9 cellular contexts compared by ENCODE assay signal in the genomic region with DNA sequence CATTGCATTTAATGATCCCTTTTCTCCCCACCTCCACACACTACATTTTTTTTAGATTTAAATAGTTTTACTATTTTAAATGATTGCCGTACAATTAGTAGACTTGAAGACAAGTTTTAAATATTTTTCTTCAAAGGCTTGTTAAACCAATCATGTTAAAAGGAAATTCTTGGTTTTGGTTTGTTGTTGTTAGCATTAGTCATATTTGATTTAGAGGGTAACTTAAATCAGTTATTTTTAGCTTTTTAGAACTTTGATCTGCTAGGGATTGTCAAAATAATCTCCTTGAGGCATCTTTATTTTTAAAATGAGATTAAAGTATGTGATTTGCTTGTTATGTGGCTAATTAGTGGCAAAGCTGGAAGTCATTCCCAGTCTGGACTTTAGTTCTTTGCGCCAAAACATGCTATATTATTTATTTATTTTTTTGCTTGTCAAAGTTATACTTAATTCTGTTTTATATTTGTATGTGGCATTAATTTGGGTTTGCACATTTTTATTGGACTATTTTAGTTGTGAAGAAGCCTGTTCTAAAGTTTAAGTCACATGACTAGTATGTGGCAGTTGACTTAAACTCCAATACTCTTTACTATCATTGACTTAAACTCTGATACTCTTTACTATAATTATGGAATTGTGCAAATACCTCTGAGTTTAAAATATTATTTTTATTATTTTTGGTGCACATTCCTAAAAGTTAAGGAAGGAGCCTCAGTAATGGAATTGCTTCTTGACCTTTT. TPM values are rescaled to one million over a fixed set of nuclear protein-coding genes. Genes with fewer than 3 reads are reported as not detected.
A peak's percentile ranks its signal among the peaks of the same experiment; 100 is the strongest.
DNase-seq lines count a peak whose midpoint lies in the region; ATAC-seq and TF ChIP-seq lines count a peak whose summit lies in the region.
"Had no signal": no experiment of that assay in that cellular context is flagged by ENCODE, and none has a peak within 500 bp of the region (broad histone marks: within the 10 kb centered on the region; RNA-seq: fewer than 3 reads in every experiment).

No MANE protein-coding gene starts in this region.

- DNase-seq in right atrium auricular region (ENCODE audit: low spot score), result no peak
- DNase-seq in Right ventricle myocardium superior, result no peak
- DNase-seq in ascending aorta (ENCODE audit: low spot score in 2 of 2), result no peak
- DNase-seq in right lobe of liver, result no peak
- no peak for DNase-seq in aorta
- DNase-seq in KG1 (lab: John Stamatoyannopoulos, UW), result no peak
- no peak for DNase-seq in nucleus accumbens (lab: John Stamatoyannopoulos, UW)
- DNase-seq in NCI-H1694 treated with DMSO at 0.1 percent for 48 hours (lab: John Stamatoyannopoulos, UW), result no peak
- DNase-seq: DMS79 treated with DMSO at 0.1 percent for 48 hours had no signal

- H3K4me3 ChIP-seq in right atrium auricular region, result peak overlapping the region in 1 of 2 donors; percentile 61
- peak overlapping the region; percentile 83 for H3K4me3 ChIP-seq in ascending aorta
- H3K4me3 ChIP-seq in right lobe of liver, result peak overlapping the region; percentile 53 to 72 (median 61)
- H3K4me3 ChIP-seq in aorta (ENCODE audit: low read length in 2 of 2), result peak overlapping the region; percentile 70 to 90

- H3K4me1 ChIP-seq in right atrium auricular region (peaks cover 0 to 72% of the 10 kb centered on the region in 2 donors), ascending aorta (peaks cover 5 to 54% of the 10 kb centered on the region in 2 donors), right lobe of liver (peaks cover 0 to 63% (median 14%) of the 10 kb centered on the region in 4 donors), aorta (ENCODE audit: control insufficient read depth in 1 of 2, insufficient read depth in 2 of 2, low read length in 2 of 2) (peaks cover 6 to 8% of the 10 kb centered on the region in 2 donors)

- TF ChIP-seq POLR2A in right lobe of liver (IDR thresholded peaks at IDR 0.05), result no peak

- intact Hi-C loops in Right ventricle myocardium superior (cut with DNase I) (no loop called here), ascending aorta (cut with DNase I) (loop anchor here (5.0 kb wide), 1 partner anchor 90 kb away; no protein-coding TSS in a partner anchor), right lobe of liver (cut with DNase I) (no loop called here), aorta (cut with DNase I) (loop anchor here (5.0 to 10.0 kb wide), 2 partner anchors 35 to 92 kb away; no protein-coding TSS in a partner anchor)

- ATAC-seq in Right ventricle myocardium superior (ENCODE audit: poor library complexity), result no peak
- ATAC-seq in right lobe of liver, result no peak
- ATAC-seq in aorta (ENCODE audit: low FRiP score), result no peak

- H3K36me3 ChIP-seq in right atrium auricular region (peaks cover 4% of the 10 kb centered on the region), ascending aorta (peaks cover 5 to 6% of the 10 kb centered on the region in 2 donors), right lobe of liver (peaks cover 0 to 7% (median 4%) of the 10 kb centered on the region in 4 donors), aorta (ENCODE audit: control insufficient read depth in 1 of 2, insufficient read depth in 2 of 2, low read length in 1 of 2) (peaks cover 0 to 2% of the 10 kb centered on the region in 2 donors)

- TF ChIP-seq CTCF in right atrium auricular region (IDR thresholded peaks at IDR 0.05), result no peak
- TF ChIP-seq CTCF in ascending aorta (IDR thresholded peaks at IDR 0.05), result no peak
- no peak for TF ChIP-seq CTCF in right lobe of liver (IDR thresholded peaks at IDR 0.05)

- no peaks in the 10 kb centered on the region for H3K9me3 ChIP-seq in right atrium auricular region
- H3K9me3 ChIP-seq in ascending aorta, result no peaks in the 10 kb centered on the region
- no peaks in the 10 kb centered on the region for H3K9me3 ChIP-seq in right lobe of liver
- no peaks in the 10 kb centered on the region for H3K9me3 ChIP-seq in aorta (ENCODE audit: control insufficient read depth, low read length)

- WGBS in right lobe of liver (ENCODE audit: insufficient coverage, low coverage, low lambda C conversion rate, missing lambda C conversion rate), result 49% methylated on average over 2 of the region's 2 CpGs
- 25 to 26% methylated on average over 2 of the region's 2 CpGs for WGBS in aorta, 2 donors

- H3K27ac ChIP-seq in right atrium auricular region (peak overlapping the region; percentile 94 to 95), ascending aorta (peak overlapping the region; percentile 96 to 100), right lobe of liver (peak overlapping the region; percentile 38 to 95 (median 86)), aorta (ENCODE audit: low read depth in 1 of 2, low read length in 2 of 2) (no peak overlapping the region)

- H3K27me3 ChIP-seq in right atrium auricular region (no peaks in the 10 kb centered on the region), ascending aorta (no peaks in the 10 kb centered on the region), right lobe of liver (no peaks in the 10 kb centered on the region), aorta (ENCODE audit: control insufficient read depth in 1 of 2, insufficient read depth in 2 of 2, low read length in 1 of 2) (no peaks in the 10 kb centered on the region)

RNA-seq across cellular contexts. Expression of a gene that starts 14.7 kb away (rescaled TPM):
- 10 to 100 TPM; 13.2 to 26.8 TPM for total RNA-seq in right atrium auricular region
- 23.6 TPM for total RNA-seq in Right ventricle myocardium superior
- total RNA-seq in ascending aorta, result 42.7 TPM
- 100 to 1,000 TPM in 1 of 6 experiments, 10 to 100 TPM in 5; 66.5 to 116 (median 82.1) TPM for total RNA-seq in right lobe of liver
- total RNA-seq in aorta, result 100 to 1,000 TPM; 132 to 152 TPM
- polyA plus RNA-seq in aorta, result 10 to 100 TPM; 17.8 to 65.0 TPM

RNA-seq across cellular contexts. Expression of a gene that starts 14.7 kb away (rescaled TPM):
- total RNA-seq in right atrium auricular region (10 to 100 TPM in 1 of 2 donors, 1 to 10 TPM in 1; 8.5 to 11.8 TPM), Right ventricle myocardium superior (16.9 TPM), ascending aorta (39.1 TPM), right lobe of liver (10 to 100 TPM; 14.6 to 24.6 (median 17.6) TPM), aorta (10 to 100 TPM; 49.6 to 52.4 TPM)
- polyA plus RNA-seq in aorta, result 10 to 100 TPM; 11.0 to 30.2 TPM

Comparison
In these comparisons a context has a peak if more than half of its experiments do, and no peak if none do; other contexts are left out.
1. H3K27ac ChIP-seq: peak in right atrium auricular region (2 of 2), ascending aorta (2 of 2) and right lobe of liver (3 of 3); none in aorta (0 of 2).
2. intact Hi-C loops: an anchor here in ascending aorta (5.0 kb wide) and aorta (5.0 to 10.0 kb wide); none called in Right ventricle myocardium superior and right lobe of liver.